In the genomic region with DNA sequence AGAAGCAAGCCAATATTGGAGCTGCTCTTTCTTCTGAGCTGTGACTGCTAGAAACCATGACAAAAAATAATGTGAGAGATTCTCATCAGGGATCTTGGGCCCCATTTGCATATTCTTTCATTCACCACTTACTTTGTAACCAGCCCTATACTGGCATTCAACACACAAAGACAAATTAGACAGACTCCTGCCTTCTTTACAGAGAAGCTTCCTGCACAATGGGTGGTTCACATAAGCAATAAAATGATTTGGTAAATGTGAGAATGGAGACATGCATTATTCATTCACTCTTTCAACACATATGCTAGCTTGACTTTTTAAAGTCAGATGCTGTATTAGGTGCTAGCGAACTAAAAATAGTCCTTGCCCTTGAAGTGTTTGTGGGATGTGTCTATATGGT, we compare ENCODE assay signal across 33 cellular contexts.
DNase-seq lines count a peak whose midpoint lies in the region; ATAC-seq and TF ChIP-seq lines count a peak whose summit lies in the region.
"Had no signal": no experiment of that assay in that cellular context is flagged by ENCODE, and none has a peak within 500 bp of the region (broad histone marks: within the 10 kb centered on the region; RNA-seq: fewer than 3 reads in every experiment).

No MANE protein-coding gene starts in this region.

- H3K4me1 Mint-ChIP-seq in endodermal cell = no peaks in the 10 kb centered on the region
- H3K4me1 Mint-ChIP-seq: B cell; CD14-positive monocyte; CD4-positive, alpha-beta memory T cell; CD8-positive, alpha-beta memory T cell had no signal

- H3K4me3 ChIP-seq in A673 (ENCODE audit: low read depth, low read length, poor library complexity, severe bottlenecking) (no peak overlapping the region), Karpas-422 (ENCODE audit: low read length) (no peak overlapping the region), SK-N-MC (peak overlapping the region; percentile 53), endodermal cell (ENCODE audit: low read length) (no peak overlapping the region), Peyer's patch (no peak overlapping the region)
- H3K4me3 ChIP-seq: A549; BLaER1; BLaER1 treated with 17β-estradiol and CSF1 and Interleukin-3, amounts not matched to agents 10 nM and 100 nM had no signal

- no peak overlapping the region for H3K4me2 ChIP-seq in Karpas-422 (ENCODE audit: low read depth, low read length, poor library complexity, severe bottlenecking)
- H3K4me2 ChIP-seq: A549; BLaER1; BLaER1 treated with 17β-estradiol and CSF1 and Interleukin-3, amounts not matched to agents 10 nM and 100 nM had no signal

- 100% methylated on average over 1 of the region's 1 CpG; no CpG with 5 or more reads in 1 of the 2 experiments for WGBS in endodermal cell (ENCODE audit: insufficient coverage in 1 of 2, insufficient read length in 1 of 2), 2 experiments

- intact Hi-C loops in A673 (cut with micrococcal nuclease; ENCODE audit: unreplicated experiment) = no loop called here

- H2AFZ ChIP-seq in Karpas-422 (ENCODE audit: low read length) = no peak overlapping the region

- H3K9ac ChIP-seq in Karpas-422 (ENCODE audit: low read length) (no peak overlapping the region), SK-N-MC (ENCODE audit: insufficient read length) (no peak overlapping the region), endodermal cell (ENCODE audit: extremely low read depth, low read length, poor library complexity, severe bottlenecking) (no peak overlapping the region)
- H3K9ac ChIP-seq: BLaER1; BLaER1 treated with 17β-estradiol and CSF1 and Interleukin-3, amounts not matched to agents 10 nM and 100 nM had no signal

- no peak overlapping the region for H3K4me3 Mint-ChIP-seq in endodermal cell
- H3K4me3 Mint-ChIP-seq: B cell; CD14-positive monocyte; CD4-positive, alpha-beta memory T cell; CD4-positive, alpha-beta T cell; CD4-positive, CD25-positive, alpha-beta regulatory T cell; CD8-positive, alpha-beta memory T cell; CD8-positive, alpha-beta T cell had no signal

- H3K4me1 ChIP-seq in A673 (ENCODE audit: insufficient read depth, low read length, poor library complexity, severe bottlenecking) = peaks cover 43% of the 10 kb centered on the region
- H3K4me1 ChIP-seq in Karpas-422 (ENCODE audit: low read length) = no peaks in the 10 kb centered on the region
- no peaks in the 10 kb centered on the region for H3K4me1 ChIP-seq in endodermal cell (ENCODE audit: control insufficient read depth, insufficient read depth, low read length)
- no peaks in the 10 kb centered on the region for H3K4me1 ChIP-seq in Peyer's patch
- H3K4me1 ChIP-seq: A549; BE2C; BLaER1; BLaER1 treated with 17β-estradiol and CSF1 and Interleukin-3, amounts not matched to agents 10 nM and 100 nM; Caco-2 had no signal

- CTCF ChIA-PET in A673 (lab: Charles Lee) = no interaction called here

- POLR2A ChIA-PET in A673 (lab: Charles Lee; ENCODE audit: low non-redundant PET) = no interaction called here

- DNase-seq in A673 (ENCODE audit: low spot score) (peak; percentile 94), Karpas-422 (peak; percentile 6), SK-N-MC (ENCODE audit: low read depth, low spot score) (peak; percentile 81), endodermal cell (no peak), Peyer's patch (no peak), iPS-NIHi7 (ENCODE audit: extremely low spot score) (no peak)
- DNase-seq: 8988T; ACHN; AML-193; BE2C; C1 segment of cervical spinal cord; Caco-2; Calu3; CD4-positive, alpha-beta memory T cell; CD4-positive, alpha-beta T cell; CD4-positive, CD25-positive, alpha-beta regulatory T cell; CD8-positive, alpha-beta memory T cell; CD8-positive, alpha-beta T cell; COR-L47; DMS 273 treated with DMSO at 0.1 percent for 48 hours; DMS153; DMS53; DND-41; EL had no signal

- no peaks in the 10 kb centered on the region for H3K36me3 Mint-ChIP-seq in endodermal cell (ENCODE audit: low read depth)
- H3K36me3 Mint-ChIP-seq: CD14-positive monocyte; CD4-positive, CD25-positive, alpha-beta regulatory T cell; CD8-positive, alpha-beta memory T cell; CD8-positive, alpha-beta T cell had no signal

- no peak overlapping the region for H3K27ac Mint-ChIP-seq in endodermal cell
- H3K27ac Mint-ChIP-seq: B cell; CD14-positive monocyte; CD4-positive, alpha-beta memory T cell; CD4-positive, alpha-beta T cell; CD4-positive, CD25-positive, alpha-beta regulatory T cell; CD8-positive, alpha-beta memory T cell; CD8-positive, alpha-beta T cell had no signal

- H3K9me2 ChIP-seq in Karpas-422 (replicated peaks; ENCODE audit: insufficient read depth, low read length) = no peaks in the 10 kb centered on the region

- no TSS peak for BruUV-seq in A673 (replicated peaks; lab: Mats Ljungman, UMichigan)

- TF ChIP-seq CTCF in A673 (conservative IDR thresholded peaks at IDR 0.05; ENCODE audit: low read depth, low read length) = no peak
- no peak for TF ChIP-seq CTCF in endodermal cell (conservative IDR thresholded peaks at IDR 0.05)
- no peak for TF ChIP-seq CTCF in Peyer's patch (IDR thresholded peaks at IDR 0.05)

- no peaks in the 10 kb centered on the region for H4K20me1 ChIP-seq in Karpas-422 (ENCODE audit: insufficient read depth, low read depth, low read length)
- H4K20me1 ChIP-seq: BLaER1; BLaER1 treated with 17β-estradiol and CSF1 and Interleukin-3, amounts not matched to agents 10 nM and 100 nM had no signal

- H3K9me3 Mint-ChIP-seq in endodermal cell = peaks cover 14% of the 10 kb centered on the region

- peak overlapping the region; percentile 74 for H3K27ac ChIP-seq in A673 (ENCODE audit: low read depth, low read length, poor library complexity, severe bottlenecking)
- H3K27ac ChIP-seq in Karpas-422 (ENCODE audit: low read length) = no peak overlapping the region
- peak overlapping the region; percentile 92 for H3K27ac ChIP-seq in SK-N-MC
- H3K27ac ChIP-seq in endodermal cell (ENCODE audit: low read depth, low read length) = peak overlapping the region; percentile 80
- no peak overlapping the region for H3K27ac ChIP-seq in Peyer's patch
- H3K27ac ChIP-seq: 22Rv1; A549; BLaER1; BLaER1 treated with 17β-estradiol and CSF1 and Interleukin-3, amounts not matched to agents 10 nM and 100 nM; C4-2B had no signal

- ATAC-seq in HG02840 (IDR thresholded peaks at IDR 0.05; ENCODE audit: low FRiP score, unreplicated experiment) = no peak
- no peak for ATAC-seq in GM21825 (IDR thresholded peaks at IDR 0.05; ENCODE audit: unreplicated experiment)
- ATAC-seq: A549; CD8-positive, alpha-beta T cell had no signal

- no peaks in the 10 kb centered on the region for H3K36me3 ChIP-seq in A673 (ENCODE audit: insufficient read depth, low read length, poor library complexity, severe bottlenecking)
- no peaks in the 10 kb centered on the region for H3K36me3 ChIP-seq in Karpas-422 (ENCODE audit: insufficient read depth, low read length)
- H3K36me3 ChIP-seq in SK-N-MC (ENCODE audit: insufficient read depth, low read length) = no peaks in the 10 kb centered on the region
- no peaks in the 10 kb centered on the region for H3K36me3 ChIP-seq in endodermal cell (ENCODE audit: control insufficient read depth, insufficient read depth, low read length)
- no peaks in the 10 kb centered on the region for H3K36me3 ChIP-seq in Peyer's patch
- H3K36me3 ChIP-seq: BE2C; BLaER1; BLaER1 treated with 17β-estradiol and CSF1 and Interleukin-3, amounts not matched to agents 10 nM and 100 nM had no signal

- no peak for TF ChIP-seq POLR2A in Peyer's patch (IDR thresholded peaks at IDR 0.05)

- H3K9me3 ChIP-seq in A673 (ENCODE audit: low read depth, low read length, poor library complexity, severe bottlenecking) (no peaks in the 10 kb centered on the region), Karpas-422 (ENCODE audit: low read length) (no peaks in the 10 kb centered on the region), SK-N-MC (ENCODE audit: low read depth, low read length) (no peaks in the 10 kb centered on the region), endodermal cell (ENCODE audit: control insufficient read depth, low read length) (peaks cover 9% of the 10 kb centered on the region), Peyer's patch (no peaks in the 10 kb centered on the region)
- H3K9me3 ChIP-seq: BE2C, BLaER1, Caco-2 had no signal

- H3K27me3 ChIP-seq in A673 (replicated peaks; ENCODE audit: insufficient read depth, low read depth, low read length, poor library complexity) (no peaks in the 10 kb centered on the region), Karpas-422 (ENCODE audit: low read length) (no peaks in the 10 kb centered on the region), endodermal cell (ENCODE audit: control insufficient read depth, insufficient read depth, low read length, poor library complexity, severe bottlenecking) (no peaks in the 10 kb centered on the region), Peyer's patch (no peaks in the 10 kb centered on the region)
- H3K27me3 ChIP-seq: BE2C; BLaER1; BLaER1 treated with 17β-estradiol and CSF1 and Interleukin-3, amounts not matched to agents 10 nM and 100 nM had no signal

- no peaks in the 10 kb centered on the region for H3K27me3 Mint-ChIP-seq in endodermal cell (ENCODE audit: insufficient read depth)
- H3K27me3 Mint-ChIP-seq: CD4-positive, alpha-beta T cell; CD4-positive, CD25-positive, alpha-beta regulatory T cell had no signal

- no peaks in the 10 kb centered on the region for H3K79me2 ChIP-seq in Karpas-422 (ENCODE audit: low read length)

Comparison
In these comparisons a context has a peak if more than half of its experiments do, and no peak if none do; other contexts are left out.
1. DNase-seq: peak in A673 (single experiment), Karpas-422 (single experiment) and SK-N-MC (single experiment); none in endodermal cell (single experiment), Peyer's patch (0 of 3) and iPS-NIHi7 (single experiment).
2. H3K27ac ChIP-seq: peak in A673 (single experiment), SK-N-MC (single experiment) and endodermal cell (single experiment); none in Karpas-422 (single experiment) and Peyer's patch (0 of 4).